ENCODE assay signal across 8 cellular contexts in the genomic region with DNA sequence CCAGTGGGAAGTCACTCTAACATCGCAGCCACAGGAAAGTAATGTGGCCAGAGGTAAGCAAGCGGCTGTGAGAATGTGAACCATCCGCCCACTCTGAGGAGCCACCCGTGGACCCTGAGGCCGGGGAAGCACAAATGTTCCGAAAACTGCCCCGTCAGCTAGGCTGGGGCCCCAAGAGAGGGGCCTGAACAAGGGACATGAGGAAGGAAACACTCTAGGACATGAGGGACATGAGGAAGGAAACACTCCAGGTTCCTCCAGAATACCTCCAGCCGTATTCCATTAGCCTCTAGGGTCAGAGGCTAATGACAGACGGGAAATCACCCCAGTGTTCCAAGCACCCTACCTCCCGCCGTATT. TPM values are rescaled to one million over a fixed set of nuclear protein-coding genes. Genes with fewer than 3 reads are reported as not detected.
DNase-seq lines count a peak whose midpoint lies in the region; ATAC-seq, FAIRE-seq and TF ChIP-seq lines count a peak whose summit lies in the region.

No MANE protein-coding gene starts in this region.

- DNase-seq in Caco-2 (no peak), PC-9 (no peak), urothelium cell line (ENCODE audit: low spot score) (peak; percentile 24), activated gamma-delta T cell (lab: John Stamatoyannopoulos, UW) (no peak)

- TF ChIP-seq CTCF in Caco-2 (IDR thresholded peaks at IDR 0.05; ENCODE audit: insufficient read depth in 1 of 2, low read depth in 1 of 2, low read length in 1 of 2, severe bottlenecking in 1 of 2, unreplicated experiment in 1 of 2) (no peak), PC-9 (conservative IDR thresholded peaks at IDR 0.05) (no peak)

- peaks cover 14% of the 10 kb centered on the region for H3K4me1 Mint-ChIP-seq in Caco-2 (ENCODE audit: low read depth, unreplicated experiment)

- no peaks in the 10 kb centered on the region for H3K9me2 ChIP-seq in PC-9 (ENCODE audit: insufficient read depth)

- CTCF ChIA-PET in Caco-2 (lab: Charles Lee) (interaction anchor here (0.6 kb wide), 1 partner anchor 75 kb away, joined by 3 read pairs; no protein-coding TSS in a partner anchor), PC-9 (lab: Charles Lee) (no interaction called here)

- H3K36me3 Mint-ChIP-seq in Caco-2 (ENCODE audit: insufficient read depth, unreplicated experiment), result peaks cover 8% of the 10 kb centered on the region

- no peak for FAIRE-seq in urothelium cell line (lab: Jason Lieb, UNC)

- POLR2A ChIA-PET in Caco-2 (lab: Charles Lee) (no interaction called here), PC-9 (lab: Charles Lee; ENCODE audit: unreplicated experiment) (no interaction called here)

- no peaks in the 10 kb centered on the region for H3K9me3 Mint-ChIP-seq in Caco-2 (ENCODE audit: unreplicated experiment)

- H3K79me2 ChIP-seq in PC-9 (ENCODE audit: low read depth), result peaks cover 20% of the 10 kb centered on the region

- ATAC-seq in GM21723 (IDR thresholded peaks at IDR 0.05; ENCODE audit: unreplicated experiment) (peak; percentile 23), HG03196 (IDR thresholded peaks at IDR 0.05; ENCODE audit: unreplicated experiment) (no peak)

- peak overlapping the region; percentile 80 for H3K4me2 ChIP-seq in PC-9

- H3K27me3 ChIP-seq in Caco-2 (replicated peaks; ENCODE audit: control insufficient read depth, insufficient read depth, low read length) (no peaks in the 10 kb centered on the region), PC-9 (ENCODE audit: insufficient read depth, low read depth) (no peaks in the 10 kb centered on the region), duodenal mucosa (ENCODE audit: control insufficient read depth in 1 of 2, insufficient read depth in 2 of 2, low read length in 2 of 2) (no peaks in the 10 kb centered on the region)

- H2AFZ ChIP-seq in PC-9, result peak overlapping the region; percentile 94

- H3F3A ChIP-seq in PC-9 (ENCODE audit: insufficient read depth, low read depth), result peaks cover 16% of the 10 kb centered on the region; the same call in 1 of the 2 replicates

- peak overlapping the region; percentile 77 for H3K4me3 ChIP-seq in Caco-2 (ENCODE audit: low read depth, low read length)
- H3K4me3 ChIP-seq in PC-9, result peak overlapping the region; percentile 85
- H3K4me3 ChIP-seq in duodenal mucosa (ENCODE audit: low read depth in 1 of 2, low read length in 2 of 2), result peak overlapping the region; percentile 86 to 98
- H3K4me3 ChIP-seq in mesodermal cell (ENCODE audit: extremely low read depth, insufficient read depth, low read length, poor library complexity, severe bottlenecking), result peak overlapping the region; percentile 80

- H3K9me3 ChIP-seq in Caco-2 (no peaks in the 10 kb centered on the region), PC-9 (ENCODE audit: insufficient read depth, low read depth) (no peaks in the 10 kb centered on the region), duodenal mucosa (ENCODE audit: control insufficient read depth in 1 of 2, low read length in 2 of 2) (no peaks in the 10 kb centered on the region), mesodermal cell (ENCODE audit: control insufficient read depth, low read length) (no peaks in the 10 kb centered on the region)

- H3K36me3 ChIP-seq in Caco-2 (ENCODE audit: control insufficient read depth, insufficient read depth, low read length) (no peaks in the 10 kb centered on the region), PC-9 (ENCODE audit: low read depth) (peaks cover 7% of the 10 kb centered on the region; the same call in 1 of the 2 replicates), duodenal mucosa (ENCODE audit: control insufficient read depth in 1 of 2, insufficient read depth in 2 of 2, low read length in 2 of 2) (peaks cover 0 to 13% of the 10 kb centered on the region in 2 donors), mesodermal cell (ENCODE audit: control insufficient read depth, insufficient read depth, low read length) (peaks cover 30% of the 10 kb centered on the region)

- H3K27me3 Mint-ChIP-seq in Caco-2 (ENCODE audit: insufficient read depth, unreplicated experiment), result no peaks in the 10 kb centered on the region

- 1 to 2% methylated on average over 11 of the region's 11 CpGs for WGBS in mesodermal cell (ENCODE audit: insufficient coverage in 2 of 2), 2 experiments

- H3K4me1 ChIP-seq in Caco-2 (no peaks in the 10 kb centered on the region), PC-9 (replicated peaks; ENCODE audit: insufficient read depth) (no peaks in the 10 kb centered on the region; the same call in 1 of the 2 replicates), duodenal mucosa (ENCODE audit: control insufficient read depth in 1 of 2, insufficient read depth in 2 of 2, low read length in 2 of 2) (peaks cover 7 to 13% of the 10 kb centered on the region in 2 donors), mesodermal cell (ENCODE audit: control insufficient read depth, insufficient read depth, low read length, poor library complexity, severe bottlenecking) (no peaks in the 10 kb centered on the region)

- peak overlapping the region; percentile 81 for H3K27ac Mint-ChIP-seq in Caco-2 (ENCODE audit: unreplicated experiment)

- no peaks in the 10 kb centered on the region for H4K20me1 ChIP-seq in PC-9 (ENCODE audit: insufficient read depth)

- peak overlapping the region; percentile 82 for H3K4me3 Mint-ChIP-seq in Caco-2 (ENCODE audit: unreplicated experiment)

- H3K9ac ChIP-seq in duodenal mucosa (ENCODE audit: low read depth in 1 of 2, low read length in 2 of 2), result peak overlapping the region; percentile 71 to 87

- H3K27ac ChIP-seq in PC-9 (no peak overlapping the region), duodenal mucosa (ENCODE audit: low read depth, low read length) (peak overlapping the region; percentile 26), mesodermal cell (ENCODE audit: low read depth, low read length, severe bottlenecking) (peak overlapping the region; percentile 66)

- BruUV-seq in Caco-2 (replicated peaks; lab: Mats Ljungman, UMichigan), result TSS peak; percentile 71
- BruUV-seq in PC-9 (replicated peaks; lab: Mats Ljungman, UMichigan), result TSS peak; percentile 62

- intact Hi-C loops in Caco-2 (cut with micrococcal nuclease; ENCODE audit: unreplicated experiment), result loop anchor here (10.0 kb wide), 1 partner anchor 309 kb away; no protein-coding TSS in a partner anchor
- intact Hi-C loops in PC-9 (cut with micrococcal nuclease; ENCODE audit: unreplicated experiment), result loop anchor here (1.0 to 5.0 kb wide), 2 partner anchors 65 to 467 kb away; no protein-coding TSS in a partner anchor

RNA-seq across cellular contexts. Expression of a gene that starts 0.3 kb away (rescaled TPM):
- total RNA-seq in Caco-2 (2022) (16.8 and 18.7 TPM in 2 replicates), PC-9 (2021) (13.3 and 14.8 TPM in 2 replicates)
- 8.4 TPM for polyA plus RNA-seq in mesodermal cell (2013, experiment 1 of 2)
- polyA plus RNA-seq in mesodermal cell (2013, experiment 2 of 2), result 9.7 TPM

RNA-seq across cellular contexts. Expression of a gene that starts 16.0 kb away (rescaled TPM):
- total RNA-seq in Caco-2 (2022) (1.8 and 3.1 TPM in 2 replicates), PC-9 (2021) (0.76 and 1.4 TPM in 2 replicates)
- polyA plus RNA-seq in mesodermal cell (2013, experiment 1 of 2), result 1.2 TPM
- polyA plus RNA-seq in mesodermal cell (2013, experiment 2 of 2), result 0.61 TPM
